ENCODE assay signal across 1 cellular context in genomic region chr7:39291644-39292411, GRCh38.
TF ChIP-seq lines count a peak whose summit lies in the region.

No MANE protein-coding gene starts in this region.

TF ChIP-seq in GM23338, 12 proteins besides CTCF, POLR2A, EP300 and RAD21 (continued from another document):
- TF ChIP-seq REST (IDR thresholded peaks at IDR 0.05; ENCODE audit: unreplicated experiment) (no peak), ZNF114 (CRISPR knock-in tag; IDR thresholded peaks at IDR 0.05) (no peak)
